In genomic region chr6:15500901-15501805, GRCh38 we compare ENCODE assay signal across 12 cellular contexts.
DNase-seq lines count a peak whose midpoint lies in the region; ATAC-seq and TF ChIP-seq lines count a peak whose summit lies in the region.
"Had no signal": no experiment of that assay in that cellular context is flagged by ENCODE, and none has a peak within 500 bp of the region (broad histone marks: within the 10 kb centered on the region; RNA-seq: fewer than 3 reads in every experiment).

No MANE protein-coding gene starts in this region.

- no peaks in the 10 kb centered on the region for H3K27me3 ChIP-seq in right cardiac atrium (ENCODE audit: control insufficient read depth, insufficient read depth)

- H3K9me3 Mint-ChIP-seq in chondrocyte (ENCODE audit: low read depth): no peaks in the 10 kb centered on the region
- H3K9me3 Mint-ChIP-seq in osteocyte (ENCODE audit: unreplicated experiment): no peaks in the 10 kb centered on the region
- no peaks in the 10 kb centered on the region for H3K9me3 Mint-ChIP-seq in activated CD8-positive, alpha-beta T cell treated with anti-CD3 and anti-CD28 coated beads, Interleukin-2, amount 10 ng/mL, durations not matched to agents 7 days and 5 days (ENCODE audit: insufficient read depth)

- H3K4me1 Mint-ChIP-seq in chondrocyte (ENCODE audit: low read depth): peaks cover 42% of the 10 kb centered on the region
- H3K4me1 Mint-ChIP-seq in osteocyte (ENCODE audit: unreplicated experiment): peaks cover 51% of the 10 kb centered on the region
- H3K4me1 Mint-ChIP-seq in activated CD8-positive, alpha-beta T cell treated with anti-CD3 and anti-CD28 coated beads, Interleukin-2, amount 10 ng/mL, durations not matched to agents 7 days and 5 days (ENCODE audit: low read depth): no peaks in the 10 kb centered on the region

- H3K27me3 Mint-ChIP-seq in chondrocyte (ENCODE audit: low read depth) (no peaks in the 10 kb centered on the region), osteocyte (ENCODE audit: unreplicated experiment) (no peaks in the 10 kb centered on the region)
- no peaks in the 10 kb centered on the region for H3K27me3 Mint-ChIP-seq in activated CD8-positive, alpha-beta T cell treated with anti-CD3 and anti-CD28 coated beads, Interleukin-2, amount 10 ng/mL, durations not matched to agents 7 days and 5 days (ENCODE audit: low read depth)

- no peaks in the 10 kb centered on the region for H3K9me3 ChIP-seq in right cardiac atrium (ENCODE audit: control insufficient read depth, low read length)
- H3K9me3 ChIP-seq: prostate gland had no signal

- no peak for TF ChIP-seq POLR2A in GM18505 (IDR thresholded peaks at IDR 0.05; ENCODE audit: borderline replicate concordance, extremely low read depth, insufficient read depth, insufficient read length)

- POLR2A ChIA-PET in activated CD8-positive, alpha-beta T cell treated with anti-CD3 and anti-CD28 coated beads, Interleukin-2, amount 10 ng/mL, durations not matched to agents 7 days and 5 days (lab: Charles Lee): interaction anchor here (0.6 kb wide), 1 partner anchor 66 kb away, joined by 4 read pairs; no protein-coding TSS in a partner anchor

- peak overlapping the region; percentile 26 for H3K27ac ChIP-seq in right cardiac atrium (ENCODE audit: low read length)
- H3K27ac ChIP-seq: C4-2B, prostate gland had no signal

- CTCF ChIA-PET in activated CD8-positive, alpha-beta T cell treated with anti-CD3 and anti-CD28 coated beads, Interleukin-2, amount 10 ng/mL, durations not matched to agents 7 days and 5 days (lab: Charles Lee): no interaction called here

- no peak for ATAC-seq in right cardiac atrium
- ATAC-seq in Right ventricle myocardium inferior: no peak
- no peak for ATAC-seq in GM18505 (IDR thresholded peaks at IDR 0.05; ENCODE audit: unreplicated experiment)
- no peak for ATAC-seq in activated CD8-positive, alpha-beta T cell treated with anti-CD3 and anti-CD28 coated beads, Interleukin-2, amount 10 ng/mL, durations not matched to agents 7 days and 5 days

- no peak overlapping the region for H3K4me3 ChIP-seq in right cardiac atrium (ENCODE audit: low read length)
- H3K4me3 ChIP-seq: prostate gland had no signal

- intact Hi-C loops in right cardiac atrium (cut with DNase I) (loop anchor here in 2 of 4 donors (10.0 kb wide), 1 partner anchor 124 kb away; no protein-coding TSS in a partner anchor), Right ventricle myocardium inferior (cut with DNase I) (loop anchor here (5.0 kb wide), 1 partner anchor 619 kb away; no protein-coding TSS in a partner anchor)

- H3K36me3 Mint-ChIP-seq in chondrocyte (ENCODE audit: low read depth) (peaks cover 10% of the 10 kb centered on the region), osteocyte (ENCODE audit: unreplicated experiment) (peaks cover 29% of the 10 kb centered on the region)
- peaks cover 30% of the 10 kb centered on the region for H3K36me3 Mint-ChIP-seq in activated CD8-positive, alpha-beta T cell treated with anti-CD3 and anti-CD28 coated beads, Interleukin-2, amount 10 ng/mL, durations not matched to agents 7 days and 5 days (ENCODE audit: low read depth)

- H3K4me1 ChIP-seq in right cardiac atrium (ENCODE audit: control insufficient read depth, insufficient read depth, low read length): peaks cover 16% of the 10 kb centered on the region

- DNase-seq in right cardiac atrium: no peak
- DNase-seq in Right ventricle myocardium inferior (ENCODE audit: missing footprints): no peak
- peak; percentile 78 for DNase-seq in chondrocyte (ENCODE audit: low spot score)
- DNase-seq in osteocyte (ENCODE audit: extremely low spot score, unreplicated experiment): peak; percentile 77
- no peak for DNase-seq in GOT3 (lab: John Stamatoyannopoulos, UW)
- DNase-seq in activated CD8-positive, alpha-beta T cell treated with anti-CD3 and anti-CD28 coated beads, Interleukin-2, amount 10 ng/mL, durations not matched to agents 7 days and 5 days: no peak
- DNase-seq: effector CD8-positive, alpha-beta T cell; NCI-H2227 treated with DMSO at 0.1 percent for 48 hours; SHP77 had no signal

- no peak overlapping the region for H3K4me3 Mint-ChIP-seq in chondrocyte (ENCODE audit: unreplicated experiment)
- no peak overlapping the region for H3K4me3 Mint-ChIP-seq in osteocyte (ENCODE audit: unreplicated experiment)
- H3K4me3 Mint-ChIP-seq in activated CD8-positive, alpha-beta T cell treated with anti-CD3 and anti-CD28 coated beads, Interleukin-2, amount 10 ng/mL, durations not matched to agents 7 days and 5 days: no peak overlapping the region

- H3K27ac Mint-ChIP-seq in chondrocyte (ENCODE audit: unreplicated experiment): no peak overlapping the region
- no peak overlapping the region for H3K27ac Mint-ChIP-seq in osteocyte (ENCODE audit: unreplicated experiment)
- H3K27ac Mint-ChIP-seq in activated CD8-positive, alpha-beta T cell treated with anti-CD3 and anti-CD28 coated beads, Interleukin-2, amount 10 ng/mL, durations not matched to agents 7 days and 5 days: no peak overlapping the region

- no peak for TF ChIP-seq CTCF in chondrocyte (IDR thresholded peaks at IDR 0.05)
- TF ChIP-seq CTCF in osteocyte (IDR thresholded peaks at IDR 0.05): no peak

- WGBS in right cardiac atrium: 82% methylated on average over 36 of the region's 36 CpGs

Comparison
In these comparisons a context has a peak if more than half of its experiments do, and no peak if none do; other contexts are left out.
1. DNase-seq: peak in chondrocyte (single experiment) and osteocyte (single experiment); none in right cardiac atrium (0 of 3), Right ventricle myocardium inferior (single experiment), GOT3 (single experiment) and activated CD8-positive, alpha-beta T cell treated with anti-CD3 and anti-CD28 coated beads, Interleukin-2, amount 10 ng/mL, durations not matched to agents 7 days and 5 days (single experiment).